15 cellular contexts compared by ENCODE assay signal in genomic region chr19:10005632-10006334, GRCh38. TPM values are rescaled to one million over a fixed set of nuclear protein-coding genes. Genes with fewer than 3 reads are reported as not detected.
DNase-seq lines count a peak whose midpoint lies in the region; ATAC-seq, FAIRE-seq and TF ChIP-seq lines count a peak whose summit lies in the region.
"Had no signal": no experiment of that assay in that cellular context is flagged by ENCODE, and none has a peak within 500 bp of the region (broad histone marks: within the 10 kb centered on the region; RNA-seq: fewer than 3 reads in every experiment).

No MANE protein-coding gene starts in this region.

- no peak overlapping the region for H2BK12ac ChIP-seq in neuronal stem cell (ENCODE audit: low read length)

- H3K14ac ChIP-seq in neuronal stem cell (ENCODE audit: low read length): peak overlapping the region; percentile 21

- H3K9me3 ChIP-seq in astrocyte (ENCODE audit: insufficient read depth, low read depth, low read length) (no peaks in the 10 kb centered on the region), neuronal stem cell (replicated peaks in 1 of 2; ENCODE audit: control insufficient read depth in 2 of 2, insufficient read depth in 1 of 2, low read depth in 1 of 2, low read length in 2 of 2) (peaks cover 0 to 3% of the 10 kb centered on the region in 2 donors), thyroid gland (no peaks in the 10 kb centered on the region)
- H3K9me3 ChIP-seq: Caco-2 had no signal

- H4K20me1 ChIP-seq in astrocyte (ENCODE audit: insufficient read depth, low read length): peaks cover 5% of the 10 kb centered on the region

- peaks cover 10% of the 10 kb centered on the region for H3K36me3 Mint-ChIP-seq in astrocyte (ENCODE audit: low read depth, unreplicated experiment)

- no peak overlapping the region for H3K23ac ChIP-seq in neuronal stem cell (ENCODE audit: low read depth, low read length, poor library complexity)

- no peak overlapping the region for H3K27ac Mint-ChIP-seq in astrocyte (ENCODE audit: unreplicated experiment)

- H3K18ac ChIP-seq in neuronal stem cell (ENCODE audit: low read length): no peak overlapping the region

- peaks cover 9% of the 10 kb centered on the region for H3K27me3 Mint-ChIP-seq in astrocyte (ENCODE audit: low read depth, unreplicated experiment)

- H4K91ac ChIP-seq in neuronal stem cell (ENCODE audit: low read depth, low read length, poor library complexity): no peak overlapping the region

- H3K4me1 ChIP-seq in astrocyte (ENCODE audit: insufficient read depth, low read length) (peaks cover 26% of the 10 kb centered on the region), neuronal stem cell (ENCODE audit: control insufficient read depth in 2 of 2, insufficient read depth in 1 of 2, low read depth in 1 of 2, low read length in 2 of 2) (peaks cover 13 to 17% of the 10 kb centered on the region in 2 donors), thyroid gland (peaks cover 0 to 4% of the 10 kb centered on the region in 2 donors)

- H3K79me1 ChIP-seq in neuronal stem cell (ENCODE audit: low read depth, low read length): no peaks in the 10 kb centered on the region

- intact Hi-C loops in thyroid gland (cut with DNase I): no loop called here

- H3K27me3 ChIP-seq in astrocyte (ENCODE audit: insufficient read depth, low read length) (peaks cover 4% of the 10 kb centered on the region), neuronal stem cell (ENCODE audit: control insufficient read depth in 3 of 3, insufficient read depth in 3 of 3, low read depth in 1 of 3, low read length in 3 of 3) (peaks cover 9 to 35% (median 13%) of the 10 kb centered on the region in 3 experiments), thyroid gland (no peaks in the 10 kb centered on the region)

- FAIRE-seq in astrocyte (lab: Jason Lieb, UNC): no peak
- FAIRE-seq: A204.1, H1 had no signal

- H3K9ac ChIP-seq in astrocyte (ENCODE audit: low read length): peak overlapping the region; percentile 30
- H3K9ac ChIP-seq in neuronal stem cell (ENCODE audit: low read depth, low read length, poor library complexity): no peak overlapping the region

- no CpG with 5 or more reads among the region's 17 CpGs for WGBS in neuronal stem cell (ENCODE audit: extremely low coverage in 2 of 2, insufficient read length in 2 of 2, insufficient replicate concordance in 1 of 2), 2 donors
- WGBS in thyroid gland, 2 donors: 54 to 82% methylated on average over 7 to 11 of the region's 17 CpGs

- H4K8ac ChIP-seq in neuronal stem cell (ENCODE audit: low read depth, low read length): no peak overlapping the region

- H3K27ac ChIP-seq in astrocyte (ENCODE audit: low read depth, low read length): no peak overlapping the region
- no peak overlapping the region for H3K27ac ChIP-seq in neuronal stem cell (replicated peaks; ENCODE audit: low read length)
- peak overlapping the region in 2 of 3 donors; percentile 17 to 49 for H3K27ac ChIP-seq in thyroid gland

- no peaks in the 10 kb centered on the region for H3K79me2 ChIP-seq in astrocyte (ENCODE audit: insufficient read depth, low read length)

- H3K9me3 Mint-ChIP-seq in astrocyte (ENCODE audit: unreplicated experiment): peaks cover 2% of the 10 kb centered on the region

- H2AK5ac ChIP-seq in neuronal stem cell (ENCODE audit: low read depth, low read length): no peak overlapping the region

- no peak for TF ChIP-seq POLR2A in thyroid gland (IDR thresholded peaks at IDR 0.05)

- no peak overlapping the region for H2AFZ ChIP-seq in astrocyte (ENCODE audit: low read depth, low read length)
- no peak overlapping the region for H2AFZ ChIP-seq in neuronal stem cell (ENCODE audit: low read length)

- peaks cover 21% of the 10 kb centered on the region for H3K4me1 Mint-ChIP-seq in astrocyte (ENCODE audit: low read depth, unreplicated experiment)

- H2BK120ac ChIP-seq in neuronal stem cell (ENCODE audit: low read depth, low read length): no peak overlapping the region

- peak overlapping the region; percentile 6 for H2BK15ac ChIP-seq in neuronal stem cell (ENCODE audit: low read length)

- TF ChIP-seq CTCF in astrocyte (IDR thresholded peaks at IDR 0.05; ENCODE audit: insufficient read depth, low read depth, low read length) (no peak), thyroid gland (IDR thresholded peaks at IDR 0.05) (no peak)

- H3K4me2 ChIP-seq in astrocyte (ENCODE audit: low read length) (no peak overlapping the region), neuronal stem cell (ENCODE audit: insufficient read depth, low read length, poor library complexity, severe bottlenecking) (no peak overlapping the region)

- H3K4me3 ChIP-seq in astrocyte (ENCODE audit: insufficient read depth, low read depth, low read length) (no peak overlapping the region), neuronal stem cell (ENCODE audit: low read length in 2 of 2) (no peak overlapping the region), thyroid gland (replicated peaks in 1 of 3) (no peak overlapping the region)

- H3K4ac ChIP-seq in neuronal stem cell (ENCODE audit: low read length): no peak overlapping the region

- no peak overlapping the region for H2BK5ac ChIP-seq in neuronal stem cell (ENCODE audit: low read length)

- H3K36me3 ChIP-seq in astrocyte (ENCODE audit: insufficient read depth, low read length) (no peaks in the 10 kb centered on the region), neuronal stem cell (replicated peaks in 1 of 2; ENCODE audit: control insufficient read depth in 2 of 2, insufficient read depth in 2 of 2, low read length in 2 of 2) (no peaks in the 10 kb centered on the region), thyroid gland (no peaks in the 10 kb centered on the region)

- DNase-seq in activated CD8-positive, alpha-beta memory T cell treated with anti-CD3 and anti-CD28 coated beads for 24 hours: peak; percentile 59
- DNase-seq in activated CD8-positive, alpha-beta memory T cell treated with anti-CD3 and anti-CD28 coated beads, Interleukin-2, amount 50 U/mL, for 4 hours: no peak
- DNase-seq in astrocyte (ENCODE audit: low read depth) (no peak), neuronal stem cell (ENCODE audit: low spot score) (no peak), thyroid gland (no peak), NCI-H1694 (lab: John Stamatoyannopoulos, UW) (no peak), dermis blood vessel endothelial cell (no peak)
- DNase-seq: activated CD4-positive, CD25-positive, alpha-beta regulatory T cell; activated T-cell treated with anti-CD3 and anti-CD28 coated beads, Interleukin-2, amount 50 U/mL, for 1 hour; Caco-2; PC-3 had no signal

- no peak for ATAC-seq in GM21529 (IDR thresholded peaks at IDR 0.05; ENCODE audit: unreplicated experiment)
- ATAC-seq: PC-3 had no signal

- no peak overlapping the region for H3K4me3 Mint-ChIP-seq in astrocyte (ENCODE audit: unreplicated experiment)

RNA-seq across cellular contexts. Expression of gene COL5A3, which starts 4.5 kb away (rescaled TPM):
- 22.2 and 28.0 TPM in 2 replicates for total RNA-seq in astrocyte
- 0.03 TPM for polyA plus RNA-seq in neuronal stem cell (2013, experiment 1 of 2)
- 0.06 TPM for polyA plus RNA-seq in neuronal stem cell (2013, experiment 2 of 2)
- total RNA-seq in thyroid gland: 10 to 100 TPM in 1 of 4 donors, 1 to 10 TPM in 3; 2.0 to 10.1 (median 5.3) TPM
- total RNA-seq in dermis blood vessel endothelial cell: 0.23 and 0.68 TPM in 2 replicates
- total RNA-seq: Caco-2 had no signal
- polyA plus RNA-seq: IgD-negative memory B cell had no signal

RNA-seq across cellular contexts. Expression of gene RDH8, which starts 7.5 kb away (rescaled TPM):
- total RNA-seq in astrocyte: not detected in 2 replicates
- not detected for polyA plus RNA-seq in neuronal stem cell (2013, experiment 1 of 2)
- polyA plus RNA-seq in neuronal stem cell (2013, experiment 2 of 2): not detected
- not detected for total RNA-seq in thyroid gland
- not detected in 2 replicates for total RNA-seq in dermis blood vessel endothelial cell
- total RNA-seq: Caco-2, H1, PC-3 had no signal
- polyA plus RNA-seq: IgD-negative memory B cell had no signal

Comparison
In these comparisons a context has a peak if more than half of its experiments do, and no peak if none do; other contexts are left out.
1. H3K27ac ChIP-seq: peak in thyroid gland (2 of 3); none in astrocyte (single experiment) and neuronal stem cell (single experiment).